Comparison of ENCODE assay signal across 17 cellular contexts in genomic region chrX:67779099-67779498, GRCh38.
"Had no signal": no experiment of that assay in that cellular context is flagged by ENCODE, and none has a peak within 500 bp of the region (broad histone marks: within the 10 kb centered on the region; RNA-seq: fewer than 3 reads in every experiment).

No MANE protein-coding gene starts in this region.

- H3K27ac ChIP-seq: colonic mucosa, esophagus squamous epithelium, sigmoid colon had no signal

- H3K27me3 ChIP-seq: esophagus squamous epithelium, sigmoid colon, spleen had no signal

- DNase-seq: activated naive CD4-positive, alpha-beta T cell; activated T-cell treated with anti-CD3 and anti-CD28 coated beads, Interleukin-2, amount 50 U/mL, for 24 hours; colonic mucosa; esophagus squamous epithelium; mesenchymal stem cell; mucosa of descending colon; naive B cell; nucleus accumbens; posterior cingulate gyrus; sigmoid colon; spleen; stimulated activated CD4-positive, alpha-beta T cell treated with anti-CD3 and anti-CD28 coated beads, Interleukin-4, amount 100 ng/mL, for 1 hour; stimulated activated naive CD4-positive, alpha-beta T cell treated with Interleukin-2 at 50 U/mL for 16 hours; T-cell had no signal

- FAIRE-seq: TTC549 had no signal

- H3K36me3 ChIP-seq: colonic mucosa, esophagus squamous epithelium, sigmoid colon, spleen, thoracic aorta had no signal

- H3K9me3 ChIP-seq: colonic mucosa, esophagus squamous epithelium, mucosa of descending colon, sigmoid colon, thoracic aorta had no signal

- ATAC-seq: activated T-helper 17 cell treated with anti-CD3 and anti-CD28 coated beads, Interleukin-2, amount 50 U/mL, for 72 hours; mucosa of descending colon; T-cell had no signal

- H3K4me3 ChIP-seq: colonic mucosa, esophagus squamous epithelium, mucosa of descending colon, sigmoid colon, spleen, thoracic aorta had no signal

- H3K4me1 ChIP-seq: colonic mucosa had no signal
